Comparison of ENCODE assay signal across 14 cellular contexts in the genomic region with DNA sequence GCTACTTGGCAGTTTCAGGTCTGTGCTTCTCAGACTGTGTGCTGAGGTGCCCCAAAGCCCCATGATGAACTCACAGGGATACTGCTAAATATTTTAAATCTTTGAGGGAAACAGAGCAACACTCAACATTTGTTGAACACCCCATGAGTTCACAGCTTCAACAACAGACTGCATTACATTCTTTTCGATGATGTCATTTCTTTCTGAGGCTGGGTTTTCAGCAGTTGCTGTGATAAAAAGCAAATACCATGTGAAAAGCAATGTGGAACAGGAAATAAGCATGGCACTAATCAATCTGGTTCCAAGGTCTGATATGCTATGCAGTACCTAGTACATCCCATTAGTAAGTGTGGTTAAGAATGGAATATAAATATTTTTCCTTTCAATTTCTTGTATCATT.
DNase-seq lines count a peak whose midpoint lies in the region; TF ChIP-seq lines count a peak whose summit lies in the region.
"Had no signal": no experiment of that assay in that cellular context is flagged by ENCODE, and none has a peak within 500 bp of the region (broad histone marks: within the 10 kb centered on the region; RNA-seq: fewer than 3 reads in every experiment).

No MANE protein-coding gene starts in this region.

- H3K27me3 Mint-ChIP-seq in MCF 10A (ENCODE audit: insufficient read depth, unreplicated experiment), result no peaks in the 10 kb centered on the region
- H3K27me3 Mint-ChIP-seq in CD4-positive, alpha-beta memory T cell, result peaks cover 2 to 4% of the 10 kb centered on the region in 2 donors
- no peaks in the 10 kb centered on the region for H3K27me3 Mint-ChIP-seq in activated CD4-positive, alpha-beta memory T cell treated with anti-CD3 and anti-CD28 coated beads, Interleukin-2, amount 10 ng/mL, durations not matched to agents 7 days and 5 days

- H3K9me3 Mint-ChIP-seq in MCF 10A (ENCODE audit: unreplicated experiment), result no peaks in the 10 kb centered on the region
- H3K9me3 Mint-ChIP-seq in CD4-positive, alpha-beta memory T cell, result no peaks in the 10 kb centered on the region
- no peaks in the 10 kb centered on the region for H3K9me3 Mint-ChIP-seq in activated CD4-positive, alpha-beta memory T cell treated with anti-CD3 and anti-CD28 coated beads, Interleukin-2, amount 10 ng/mL, durations not matched to agents 7 days and 5 days
- H3K9me3 Mint-ChIP-seq: memory B cell; stimulated activated memory B cell treated with anti-CD40 and anti-IgM and Interleukin-4, amounts not matched to agents 10 μg/mL and 1 μg/mL and 100 μg/mL, for 72 hours had no signal

- no peak overlapping the region for H3K27ac Mint-ChIP-seq in MCF 10A (ENCODE audit: low read depth, unreplicated experiment)
- H3K27ac Mint-ChIP-seq in CD4-positive, alpha-beta memory T cell, result no peak overlapping the region
- H3K27ac Mint-ChIP-seq in activated CD4-positive, alpha-beta memory T cell treated with anti-CD3 and anti-CD28 coated beads, Interleukin-2, amount 10 ng/mL, durations not matched to agents 7 days and 5 days, result no peak overlapping the region
- H3K27ac Mint-ChIP-seq: memory B cell; stimulated activated memory B cell treated with anti-CD40 and anti-IgM and Interleukin-4, amounts not matched to agents 10 μg/mL and 1 μg/mL and 100 μg/mL, for 72 hours had no signal

- WGBS in transverse colon (ENCODE audit: low coverage in 1 of 2), 2 donors, result 52 to 89% methylated on average over 1 of the region's 1 CpG

- no peaks in the 10 kb centered on the region for H3K36me3 Mint-ChIP-seq in MCF 10A (ENCODE audit: insufficient read depth, unreplicated experiment)
- no peaks in the 10 kb centered on the region for H3K36me3 Mint-ChIP-seq in CD4-positive, alpha-beta memory T cell
- no peaks in the 10 kb centered on the region for H3K36me3 Mint-ChIP-seq in activated CD4-positive, alpha-beta memory T cell treated with anti-CD3 and anti-CD28 coated beads, Interleukin-2, amount 10 ng/mL, durations not matched to agents 7 days and 5 days (ENCODE audit: low read depth)
- H3K36me3 Mint-ChIP-seq: memory B cell; stimulated activated memory B cell treated with anti-CD40 and anti-IgM and Interleukin-4, amounts not matched to agents 10 μg/mL and 1 μg/mL and 100 μg/mL, for 72 hours had no signal

- intact Hi-C loops in breast epithelium (cut with DNase I; ENCODE audit: low total_unique reads), result no loop called here
- intact Hi-C loops in MCF 10A (cut with micrococcal nuclease), result loop anchor here (5.0 kb wide), 2 partner anchors 147 to 163 kb away; a partner anchor contains a TSS
- intact Hi-C loops in transverse colon (cut with DNase I; ENCODE audit: low total_unique reads), result no loop called here
- intact Hi-C loops in CD4-positive, alpha-beta memory T cell (cut with micrococcal nuclease), result no loop called here

- POLR2A ChIA-PET in MCF 10A (lab: Yijun Ruan, JAX), result interaction anchor here (0.8 kb wide), 1 partner anchor 46 kb away, joined by 3 read pairs; no protein-coding TSS in a partner anchor
- POLR2A ChIA-PET in CD4-positive, alpha-beta memory T cell (lab: Charles Lee; ENCODE audit: partially characterized antibody), result no interaction called here
- POLR2A ChIA-PET in activated CD4-positive, alpha-beta memory T cell treated with anti-CD3 and anti-CD28 coated beads, Interleukin-2, amount 10 ng/mL, durations not matched to agents 7 days and 5 days (lab: Charles Lee), result no interaction called here

- H3K4me3 ChIP-seq in breast epithelium, result no peak overlapping the region
- no peak overlapping the region for H3K4me3 ChIP-seq in cardiac fibroblast (replicated peaks in 1 of 2; ENCODE audit: low read depth in 2 of 2, low read length in 2 of 2)
- no peak overlapping the region for H3K4me3 ChIP-seq in transverse colon
- no peak overlapping the region for H3K4me3 ChIP-seq in CD4-positive, alpha-beta memory T cell (ENCODE audit: low read length in 2 of 2)

- H3K4me1 Mint-ChIP-seq in MCF 10A (ENCODE audit: insufficient read depth, unreplicated experiment), result peaks cover 28% of the 10 kb centered on the region
- no peaks in the 10 kb centered on the region for H3K4me1 Mint-ChIP-seq in CD4-positive, alpha-beta memory T cell
- H3K4me1 Mint-ChIP-seq in activated CD4-positive, alpha-beta memory T cell treated with anti-CD3 and anti-CD28 coated beads, Interleukin-2, amount 10 ng/mL, durations not matched to agents 7 days and 5 days, result no peaks in the 10 kb centered on the region
- H3K4me1 Mint-ChIP-seq: memory B cell; stimulated activated memory B cell treated with anti-CD40 and anti-IgM and Interleukin-4, amounts not matched to agents 10 μg/mL and 1 μg/mL and 100 μg/mL, for 72 hours had no signal

- in situ Hi-C loops in transverse colon (cut with MboI; ENCODE audit: low pct_ligation_motif_present in 1 of 4, low pct_unique_long_range_greater_than_20kb in 1 of 4, low sequenced_read_pairs in 3 of 4), result no loop called here

- no peak for TF ChIP-seq EP300 in transverse colon (IDR thresholded peaks at IDR 0.05; ENCODE audit: low read depth)

- H3K27ac ChIP-seq in breast epithelium (peak overlapping the region; percentile 45 to 83), transverse colon (peak overlapping the region; percentile 68 to 83 (median 75))
- H3K27ac ChIP-seq in CD4-positive, alpha-beta memory T cell (ENCODE audit: low read depth, low read length), result no peak overlapping the region
- H3K27ac ChIP-seq: 22Rv1 had no signal

- no peak for DNase-seq in breast epithelium (ENCODE audit: low spot score in 2 of 2)
- DNase-seq in MCF 10A (ENCODE audit: unreplicated experiment), result no peak
- DNase-seq in cardiac fibroblast (ENCODE audit: low read depth in 2 of 2), result peak; percentile 60 to 67
- peak; percentile 36 to 39 for DNase-seq in lung microvascular endothelial cell (ENCODE audit: low read depth in 2 of 2)
- DNase-seq in transverse colon, result no peak
- no peak for DNase-seq in CD4-positive, alpha-beta memory T cell
- DNase-seq in DMS153 (lab: John Stamatoyannopoulos, UW), result no peak
- no peak for DNase-seq in activated CD4-positive, alpha-beta memory T cell treated with anti-CD3 and anti-CD28 coated beads, Interleukin-2, amount 10 ng/mL, durations not matched to agents 7 days and 5 days
- DNase-seq: activated CD8-positive, alpha-beta memory T cell treated with anti-CD3 and anti-CD28 coated beads, Interleukin-2, amount 50 U/mL, for 4 hours; foreskin melanocyte; NCI-H1048 had no signal

- no peaks in the 10 kb centered on the region for H3K27me3 ChIP-seq in breast epithelium
- H3K27me3 ChIP-seq in transverse colon, result no peaks in the 10 kb centered on the region
- no peaks in the 10 kb centered on the region for H3K27me3 ChIP-seq in CD4-positive, alpha-beta memory T cell (ENCODE audit: insufficient read depth, low read length)

- H3K4me1 ChIP-seq in breast epithelium (peaks cover 3 to 4% of the 10 kb centered on the region in 2 donors), transverse colon (peaks cover 27 to 69% (median 32%) of the 10 kb centered on the region in 4 donors)
- H3K4me1 ChIP-seq in CD4-positive, alpha-beta memory T cell (ENCODE audit: insufficient read depth, low read length), result no peaks in the 10 kb centered on the region

- TF ChIP-seq POLR2A in breast epithelium (IDR thresholded peaks at IDR 0.05), result no peak
- TF ChIP-seq POLR2A in transverse colon (IDR thresholded peaks at IDR 0.05), result no peak

- CTCF ChIA-PET in MCF 10A (lab: Yijun Ruan, JAX), result no interaction called here
- CTCF ChIA-PET in CD4-positive, alpha-beta memory T cell (lab: Charles Lee; ENCODE audit: partially characterized antibody), result no interaction called here
- CTCF ChIA-PET in activated CD4-positive, alpha-beta memory T cell treated with anti-CD3 and anti-CD28 coated beads, Interleukin-2, amount 10 ng/mL, durations not matched to agents 7 days and 5 days (lab: Charles Lee), result no interaction called here

- no peaks in the 10 kb centered on the region for H3K9me3 ChIP-seq in breast epithelium
- H3K9me3 ChIP-seq in transverse colon, result no peaks in the 10 kb centered on the region
- H3K9me3 ChIP-seq in CD4-positive, alpha-beta memory T cell (ENCODE audit: control insufficient read depth in 1 of 2, low read length in 2 of 2), result no peaks in the 10 kb centered on the region

- no peak overlapping the region for H3K4me3 Mint-ChIP-seq in MCF 10A (ENCODE audit: unreplicated experiment)
- H3K4me3 Mint-ChIP-seq in CD4-positive, alpha-beta memory T cell, result no peak overlapping the region
- H3K4me3 Mint-ChIP-seq in activated CD4-positive, alpha-beta memory T cell treated with anti-CD3 and anti-CD28 coated beads, Interleukin-2, amount 10 ng/mL, durations not matched to agents 7 days and 5 days, result no peak overlapping the region
- H3K4me3 Mint-ChIP-seq: memory B cell; stimulated activated memory B cell treated with anti-CD40 and anti-IgM and Interleukin-4, amounts not matched to agents 10 μg/mL and 1 μg/mL and 100 μg/mL, for 72 hours had no signal

- no peak for TF ChIP-seq CTCF in breast epithelium (IDR thresholded peaks at IDR 0.05)
- no peak for TF ChIP-seq CTCF in MCF 10A (IDR thresholded peaks at IDR 0.05; ENCODE audit: unreplicated experiment)
- TF ChIP-seq CTCF in cardiac fibroblast (IDR thresholded peaks at IDR 0.05; ENCODE audit: low read depth, low read length), result no peak
- TF ChIP-seq CTCF in transverse colon (IDR thresholded peaks at IDR 0.05), result no peak

- no TSS peak for BruUV-seq in MCF 10A (replicated peaks; lab: Mats Ljungman, UMichigan)

- H3K36me3 ChIP-seq in breast epithelium (no peaks in the 10 kb centered on the region), transverse colon (no peaks in the 10 kb centered on the region)
- no peaks in the 10 kb centered on the region for H3K36me3 ChIP-seq in CD4-positive, alpha-beta memory T cell (ENCODE audit: insufficient read depth, low read length)

Comparison
In these comparisons a context has a peak if more than half of its experiments do, and no peak if none do; other contexts are left out.
1. DNase-seq: peak in cardiac fibroblast (2 of 2) and lung microvascular endothelial cell (2 of 2); none in breast epithelium (0 of 2), MCF 10A (single experiment), transverse colon (single experiment), CD4-positive, alpha-beta memory T cell (0 of 5), DMS153 (single experiment) and activated CD4-positive, alpha-beta memory T cell treated with anti-CD3 and anti-CD28 coated beads, Interleukin-2, amount 10 ng/mL, durations not matched to agents 7 days and 5 days (single experiment).